In genomic region chr21:31580866-31581276, GRCh38 we compare ENCODE assay signal across 8 cellular contexts.
DNase-seq lines count a peak whose midpoint lies in the region; ATAC-seq and TF ChIP-seq lines count a peak whose summit lies in the region.

No MANE protein-coding gene starts in this region.

- H3K27me3 Mint-ChIP-seq in Caco-2 (ENCODE audit: insufficient read depth, unreplicated experiment) (peaks cover 4% of the 10 kb centered on the region), T-helper 17 cell (peaks cover 13% of the 10 kb centered on the region)

- H3K27ac Mint-ChIP-seq in Caco-2 (ENCODE audit: unreplicated experiment) (no peak overlapping the region), T-helper 17 cell (no peak overlapping the region)

- TF ChIP-seq CTCF in Caco-2 (IDR thresholded peaks at IDR 0.05; ENCODE audit: insufficient read depth in 1 of 2, low read depth in 1 of 2, low read length in 1 of 2, severe bottlenecking in 1 of 2, unreplicated experiment in 1 of 2): peak; percentile 77 to 78

- H3K4me1 Mint-ChIP-seq in Caco-2 (ENCODE audit: low read depth, unreplicated experiment) (no peaks in the 10 kb centered on the region), T-helper 17 cell (peaks cover 8% of the 10 kb centered on the region)

- no peaks in the 10 kb centered on the region for H3K9me3 Mint-ChIP-seq in Caco-2 (ENCODE audit: unreplicated experiment)

- BruUV-seq in Caco-2 (replicated peaks; lab: Mats Ljungman, UMichigan): no TSS peak

- intact Hi-C loops in Caco-2 (cut with micrococcal nuclease; ENCODE audit: unreplicated experiment): loop anchor here (1.0 to 5.0 kb wide), 5 partner anchors 82 to 482 kb away; no protein-coding TSS in a partner anchor

- H3K9me3 ChIP-seq in Caco-2 (no peaks in the 10 kb centered on the region), T-helper 17 cell (ENCODE audit: control insufficient read depth, low read length, poor library complexity, severe bottlenecking) (no peaks in the 10 kb centered on the region)

- no peaks in the 10 kb centered on the region for H3K4me1 ChIP-seq in Caco-2

- no peaks in the 10 kb centered on the region for H3K27me3 ChIP-seq in Caco-2 (replicated peaks; ENCODE audit: control insufficient read depth, insufficient read depth, low read length)

- H3K36me3 Mint-ChIP-seq in Caco-2 (ENCODE audit: insufficient read depth, unreplicated experiment): no peaks in the 10 kb centered on the region
- H3K36me3 Mint-ChIP-seq in T-helper 17 cell (ENCODE audit: low read depth): no peaks in the 10 kb centered on the region

- peak; percentile 69 to 70 for DNase-seq in Caco-2
- DNase-seq in NCI-H128 (lab: John Stamatoyannopoulos, UW; ENCODE audit: unreplicated experiment): peak; percentile 41
- DNase-seq in T-helper 17 cell: peak; percentile 47 to 68 (median 56)
- peak; percentile 6 for DNase-seq in amniotic stem cell (lab: John Stamatoyannopoulos, UW)
- peak; percentile 48 for DNase-seq in hepatic stellate cell (ENCODE audit: low spot score)
- peak; percentile 46 for DNase-seq in smooth muscle cell of the brain vasculature (ENCODE audit: low read depth, low spot score)

- H3K36me3 ChIP-seq in Caco-2 (ENCODE audit: control insufficient read depth, insufficient read depth, low read length): no peaks in the 10 kb centered on the region

- CTCF ChIA-PET in Caco-2 (lab: Charles Lee): interaction anchor here (0.6 to 2.0 kb wide), 12 partner anchors 10 to 703 kb away, joined by 3 to 18 read pairs (median 4); no protein-coding TSS in a partner anchor

- POLR2A ChIA-PET in Caco-2 (lab: Charles Lee): no interaction called here

- no peak overlapping the region for H3K4me3 ChIP-seq in Caco-2 (ENCODE audit: low read depth, low read length)

- no peak overlapping the region for H3K4me3 Mint-ChIP-seq in Caco-2 (ENCODE audit: unreplicated experiment)
- H3K4me3 Mint-ChIP-seq in T-helper 17 cell: no peak overlapping the region

- ATAC-seq in GM21515 (IDR thresholded peaks at IDR 0.05; ENCODE audit: unreplicated experiment) (peak; percentile 73), T-helper 17 cell (peak; percentile 85), GM21528 (IDR thresholded peaks at IDR 0.05; ENCODE audit: low FRiP score, unreplicated experiment) (no peak)

Comparison
In these comparisons a context has a peak if more than half of its experiments do, and no peak if none do; other contexts are left out.
1. DNase-seq: peak in every context shown above with its lines; median percentile 70 in Caco-2; 56 in T-helper 17 cell; 48 in hepatic stellate cell; 46 in smooth muscle cell of the brain vasculature; 41 in NCI-H128; 6 in amniotic stem cell.